ENCODE assay signal across 8 cellular contexts in the genomic region with DNA sequence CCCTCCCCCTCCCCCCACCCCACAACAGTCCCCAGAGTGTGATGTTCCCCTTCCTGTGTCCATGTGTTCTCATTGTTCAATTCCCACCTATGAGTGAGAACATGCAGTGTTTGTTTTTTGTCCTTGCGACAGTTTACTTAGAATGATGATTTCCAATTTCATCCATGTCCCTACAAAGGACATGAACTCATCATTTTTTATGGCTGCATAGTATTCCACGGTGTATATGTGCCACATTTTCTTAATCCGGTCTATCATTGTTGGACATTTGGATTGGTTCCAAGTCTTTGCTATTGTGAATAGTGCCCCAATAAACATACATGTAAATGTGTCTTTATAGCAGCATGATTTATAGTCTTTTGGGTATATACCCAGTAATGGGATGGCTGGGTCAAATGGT. TPM values are rescaled to one million over a fixed set of nuclear protein-coding genes. Genes with fewer than 3 reads are reported as not detected.
DNase-seq lines count a peak whose midpoint lies in the region; ATAC-seq and TF ChIP-seq lines count a peak whose summit lies in the region.
"Not testable (repeated sequence)": the region's sequence is repeated elsewhere in the genome, so short reads cannot be mapped to it uniquely, and the experiment has no call there.

No MANE protein-coding gene starts in this region.

- H3K9me2 ChIP-seq in Loucy (replicated peaks; ENCODE audit: low read depth, low read length) = not testable (repeated sequence)

- H3K27me3 ChIP-seq in CD4-positive, alpha-beta T cell (ENCODE audit: control insufficient read depth, insufficient read depth, low read length); Loucy (ENCODE audit: insufficient read depth, low read length, poor library complexity, severe bottlenecking); neural progenitor cell: not testable (repeated sequence)

- peak overlapping the region; percentile 96 for H3K27ac Mint-ChIP-seq in CD4-positive, alpha-beta T cell
- not testable (repeated sequence) for H3K27ac Mint-ChIP-seq in activated CD4-positive, alpha-beta T cell treated with anti-CD3 and anti-CD28 coated beads, Interleukin-2, amount 10 ng/mL, durations not matched to agents 24 days and 14 days; activated T-helper 17 cell treated with anti-CD3 and anti-CD28 coated beads, Interleukin-2, amount 50 U/mL, for 72 hours; activated naive CD8-positive, alpha-beta T cell treated with anti-CD3 and anti-CD28 coated beads, Interleukin-2, amount 50 U/mL, for 24 hours; neural progenitor cell
- H3K27ac Mint-ChIP-seq in chondrocyte (ENCODE audit: unreplicated experiment) (peak overlapping the region; percentile 45), natural killer cell (peak overlapping the region; percentile 68 to 88)

- CTCF ChIA-PET in CD4-positive, alpha-beta T cell (lab: Charles Lee) = not testable (repeated sequence)

- H3K27ac ChIP-seq in CD4-positive, alpha-beta T cell (ENCODE audit: low read depth, low read length); neural progenitor cell: not testable (repeated sequence)

- DNase-seq in CD4-positive, alpha-beta T cell; activated CD4-positive, alpha-beta T cell treated with anti-CD3 and anti-CD28 coated beads, Interleukin-2, amount 10 ng/mL, durations not matched to agents 24 days and 14 days; activated naive CD8-positive, alpha-beta T cell treated with anti-CD3 and anti-CD28 coated beads, Interleukin-2, amount 50 U/mL, for 24 hours; chondrocyte (ENCODE audit: low spot score); natural killer cell; neural progenitor cell (ENCODE audit: low spot score): not testable (repeated sequence)

- not testable (repeated sequence) for ATAC-seq in CD4-positive, alpha-beta T cell (ENCODE audit: poor library complexity); activated T-helper 17 cell treated with anti-CD3 and anti-CD28 coated beads, Interleukin-2, amount 50 U/mL, for 72 hours (replicated peaks); activated naive CD8-positive, alpha-beta T cell treated with anti-CD3 and anti-CD28 coated beads, Interleukin-2, amount 50 U/mL, for 24 hours; natural killer cell

- not testable (repeated sequence) for H2AFZ ChIP-seq in Loucy (ENCODE audit: low read length); neural progenitor cell (replicated peaks)

- peak overlapping the region; percentile 58 for H3K4me3 ChIP-seq in Loucy (ENCODE audit: low read length, poor library complexity, severe bottlenecking)
- not testable (repeated sequence) for H3K4me3 ChIP-seq in neural progenitor cell

- peaks cover 20% of the 10 kb centered on the region; the same call in 1 of the 2 replicates for H3K36me3 ChIP-seq in Loucy (ENCODE audit: insufficient read depth, low read length)
- not testable (repeated sequence) for H3K36me3 ChIP-seq in neural progenitor cell

- H3K4me2 ChIP-seq in Loucy (ENCODE audit: low read depth, low read length, poor library complexity, severe bottlenecking) = peak overlapping the region; percentile 65
- H3K4me2 ChIP-seq in neural progenitor cell = not testable (repeated sequence)

- peak overlapping the region; percentile 36 for H3K4me3 Mint-ChIP-seq in CD4-positive, alpha-beta T cell
- H3K4me3 Mint-ChIP-seq in activated CD4-positive, alpha-beta T cell treated with anti-CD3 and anti-CD28 coated beads, Interleukin-2, amount 10 ng/mL, durations not matched to agents 24 days and 14 days = peak overlapping the region; percentile 96
- peak overlapping the region; percentile 99 for H3K4me3 Mint-ChIP-seq in activated T-helper 17 cell treated with anti-CD3 and anti-CD28 coated beads, Interleukin-2, amount 50 U/mL, for 72 hours
- H3K4me3 Mint-ChIP-seq in activated naive CD8-positive, alpha-beta T cell treated with anti-CD3 and anti-CD28 coated beads, Interleukin-2, amount 50 U/mL, for 24 hours = peak overlapping the region; percentile 92
- not testable (repeated sequence) for H3K4me3 Mint-ChIP-seq in chondrocyte (ENCODE audit: unreplicated experiment)
- peak overlapping the region; percentile 17 for H3K4me3 Mint-ChIP-seq in natural killer cell
- H3K4me3 Mint-ChIP-seq in neural progenitor cell = peak overlapping the region; percentile 16

- not testable (repeated sequence) for H3K9ac ChIP-seq in Loucy (ENCODE audit: low read depth, low read length, poor library complexity, severe bottlenecking); neural progenitor cell

- H3K4me1 Mint-ChIP-seq in CD4-positive, alpha-beta T cell (ENCODE audit: low read depth) = peaks cover 66% of the 10 kb centered on the region
- peaks cover 38% of the 10 kb centered on the region for H3K4me1 Mint-ChIP-seq in activated CD4-positive, alpha-beta T cell treated with anti-CD3 and anti-CD28 coated beads, Interleukin-2, amount 10 ng/mL, durations not matched to agents 24 days and 14 days
- H3K4me1 Mint-ChIP-seq in activated T-helper 17 cell treated with anti-CD3 and anti-CD28 coated beads, Interleukin-2, amount 50 U/mL, for 72 hours = peaks cover 35% of the 10 kb centered on the region
- H3K4me1 Mint-ChIP-seq in activated naive CD8-positive, alpha-beta T cell treated with anti-CD3 and anti-CD28 coated beads, Interleukin-2, amount 50 U/mL, for 24 hours = peaks cover 52% of the 10 kb centered on the region
- H3K4me1 Mint-ChIP-seq in chondrocyte (ENCODE audit: low read depth) (peaks cover 42% of the 10 kb centered on the region), natural killer cell (peaks cover 62 to 64% of the 10 kb centered on the region in 2 donors), neural progenitor cell (peaks cover 13% of the 10 kb centered on the region)

- H3K9me3 Mint-ChIP-seq in CD4-positive, alpha-beta T cell; activated CD4-positive, alpha-beta T cell treated with anti-CD3 and anti-CD28 coated beads, Interleukin-2, amount 10 ng/mL, durations not matched to agents 24 days and 14 days; activated T-helper 17 cell treated with anti-CD3 and anti-CD28 coated beads, Interleukin-2, amount 50 U/mL, for 72 hours; activated naive CD8-positive, alpha-beta T cell treated with anti-CD3 and anti-CD28 coated beads, Interleukin-2, amount 50 U/mL, for 24 hours; chondrocyte (ENCODE audit: low read depth); natural killer cell: not testable (repeated sequence)
- H3K9me3 Mint-ChIP-seq in neural progenitor cell = peaks cover 13% of the 10 kb centered on the region

- H3K4me1 ChIP-seq in Loucy (ENCODE audit: insufficient read depth, low read length, poor library complexity, severe bottlenecking) (peaks cover 30% of the 10 kb centered on the region), neural progenitor cell (peaks cover 12% of the 10 kb centered on the region)

- not testable (repeated sequence) for TF ChIP-seq CTCF in CD4-positive, alpha-beta T cell (IDR thresholded peaks at IDR 0.05); Loucy (conservative IDR thresholded peaks at IDR 0.05; ENCODE audit: low read length); chondrocyte (IDR thresholded peaks at IDR 0.05); natural killer cell (IDR thresholded peaks at IDR 0.05); neural progenitor cell (IDR thresholded peaks at IDR 0.05)

- POLR2A ChIA-PET in CD4-positive, alpha-beta T cell (lab: Charles Lee) = not testable (repeated sequence)

- not testable (repeated sequence) for H3K27me3 Mint-ChIP-seq in CD4-positive, alpha-beta T cell; activated CD4-positive, alpha-beta T cell treated with anti-CD3 and anti-CD28 coated beads, Interleukin-2, amount 10 ng/mL, durations not matched to agents 24 days and 14 days; activated T-helper 17 cell treated with anti-CD3 and anti-CD28 coated beads, Interleukin-2, amount 50 U/mL, for 72 hours; activated naive CD8-positive, alpha-beta T cell treated with anti-CD3 and anti-CD28 coated beads, Interleukin-2, amount 50 U/mL, for 24 hours; chondrocyte (ENCODE audit: low read depth); natural killer cell (ENCODE audit: low read depth in 2 of 2); neural progenitor cell (ENCODE audit: insufficient read depth, low read depth)

- peaks cover 66% of the 10 kb centered on the region for H3K36me3 Mint-ChIP-seq in CD4-positive, alpha-beta T cell (ENCODE audit: low read depth)
- peaks cover 54% of the 10 kb centered on the region for H3K36me3 Mint-ChIP-seq in activated CD4-positive, alpha-beta T cell treated with anti-CD3 and anti-CD28 coated beads, Interleukin-2, amount 10 ng/mL, durations not matched to agents 24 days and 14 days (ENCODE audit: low read depth)
- peaks cover 65% of the 10 kb centered on the region for H3K36me3 Mint-ChIP-seq in activated T-helper 17 cell treated with anti-CD3 and anti-CD28 coated beads, Interleukin-2, amount 50 U/mL, for 72 hours (ENCODE audit: low read depth)
- peaks cover 56% of the 10 kb centered on the region for H3K36me3 Mint-ChIP-seq in activated naive CD8-positive, alpha-beta T cell treated with anti-CD3 and anti-CD28 coated beads, Interleukin-2, amount 50 U/mL, for 24 hours (ENCODE audit: low read depth)
- H3K36me3 Mint-ChIP-seq in chondrocyte (ENCODE audit: low read depth) (peaks cover 15% of the 10 kb centered on the region), neural progenitor cell (peaks cover 33% of the 10 kb centered on the region)
- not testable (repeated sequence) for H3K36me3 Mint-ChIP-seq in natural killer cell

- intact Hi-C loops in CD4-positive, alpha-beta T cell (cut with DNase I, micrococcal nuclease) = loop anchor here (5.0 to 10.0 kb wide), 6 partner anchors 397 to 1418 kb away; partner anchors contain the start of genes CCNE1 (in 1 of the 2), POP4 (in 1 of the 2) and URI1 (in 1 of the 2)
- intact Hi-C loops in activated CD4-positive, alpha-beta T cell treated with anti-CD3 and anti-CD28 coated beads, Interleukin-2, amount 10 ng/mL, durations not matched to agents 24 days and 14 days (cut with micrococcal nuclease) = loop anchor here (5.0 kb wide), 1 partner anchor 397 kb away; the partner anchor contains the start of gene POP4
- intact Hi-C loops in natural killer cell (cut with micrococcal nuclease) = loop anchor here (10.0 kb wide), 1 partner anchor 604 kb away; the partner anchor contains the start of gene CCNE1

- not testable (repeated sequence) for H3K9me3 ChIP-seq in CD4-positive, alpha-beta T cell (ENCODE audit: control insufficient read depth, low read length); Loucy (ENCODE audit: insufficient read depth, low read depth, low read length); neural progenitor cell (ENCODE audit: low read depth)

- peaks cover 49% of the 10 kb centered on the region for H4K20me1 ChIP-seq in Loucy (ENCODE audit: insufficient read depth, low read length, poor library complexity, severe bottlenecking)
- peaks cover 54% of the 10 kb centered on the region for H4K20me1 ChIP-seq in neural progenitor cell (ENCODE audit: low read depth)

- not testable (repeated sequence) for H3F3A ChIP-seq in Loucy (ENCODE audit: low read depth); neural progenitor cell (ENCODE audit: low read depth)

- H3K79me2 ChIP-seq in Loucy (ENCODE audit: insufficient read depth, low read length) = peaks cover 69% of the 10 kb centered on the region
- peaks cover 74% of the 10 kb centered on the region for H3K79me2 ChIP-seq in neural progenitor cell (ENCODE audit: low read depth)

RNA-seq across cellular contexts. Expression of gene UQCRFS1, which starts 2.4 kb away (rescaled TPM):
- total RNA-seq in CD4-positive, alpha-beta T cell = 10 to 100 TPM; 30.5 TPM
- total RNA-seq in activated CD4-positive, alpha-beta T cell treated with anti-CD3 and anti-CD28 coated beads, Interleukin-2, amount 10 ng/mL, durations not matched to agents 24 days and 14 days = 44.5 and 45.4 TPM in 2 replicates
- 10 to 100 TPM; 23.1 to 44.2 TPM for total RNA-seq in activated T-helper 17 cell treated with anti-CD3 and anti-CD28 coated beads, Interleukin-2, amount 50 U/mL, for 72 hours
- total RNA-seq in chondrocyte (22.6 to 24.6 TPM (median 22.8 TPM) in 3 replicates), natural killer cell (10 to 100 TPM; 21.8 to 26.8 (median 23.9) TPM), neural progenitor cell (ENCODE audit: low replicate concordance) (36.5 and 39.2 TPM in 2 replicates)
